In the genomic region with DNA sequence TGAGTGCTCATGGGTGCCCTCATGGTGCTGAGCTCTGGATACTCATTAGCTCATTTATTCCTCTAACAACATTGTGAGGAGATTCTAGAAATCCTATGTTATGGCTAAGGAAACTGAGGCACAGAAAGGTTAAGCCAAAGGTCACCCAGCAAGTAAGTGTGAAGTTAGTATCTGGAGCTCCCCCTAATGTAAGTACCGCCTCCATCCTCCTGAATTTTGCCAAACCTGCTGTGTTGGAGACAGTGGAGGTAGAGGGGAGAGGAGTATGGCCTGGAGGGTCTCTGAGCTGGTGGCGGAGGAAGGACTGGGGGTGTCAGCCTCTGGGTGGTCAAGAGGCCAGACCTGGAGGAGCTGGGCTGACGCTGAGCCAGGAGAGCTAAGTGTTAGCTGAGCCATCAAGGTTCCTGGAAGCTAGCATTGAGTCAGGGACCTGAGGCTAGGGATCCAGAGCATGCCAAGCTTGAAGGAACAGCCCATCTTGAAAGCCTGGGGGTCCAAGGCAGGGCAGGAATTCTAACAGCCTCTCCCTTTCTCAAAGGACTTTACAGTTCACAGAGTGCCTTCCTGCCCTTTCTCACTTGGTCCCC, we compare ENCODE assay signal across 9 cellular contexts.
A peak's percentile ranks its signal among the peaks of the same experiment; 100 is the strongest.
DNase-seq lines count a peak whose midpoint lies in the region; ATAC-seq and TF ChIP-seq lines count a peak whose summit lies in the region.
"Had no signal": no experiment of that assay in that cellular context is flagged by ENCODE, and none has a peak within 500 bp of the region (broad histone marks: within the 10 kb centered on the region; RNA-seq: fewer than 3 reads in every experiment).

No MANE protein-coding gene starts in this region.

- ATAC-seq in GM19395 (IDR thresholded peaks at IDR 0.05; ENCODE audit: unreplicated experiment), result peak; percentile 0
- peak; percentile 4 to 22 (median 16) for ATAC-seq in T-cell (replicated peaks in 1 of 4)
- peak; percentile 1 for ATAC-seq in stimulated activated effector memory CD8-positive, alpha-beta T cell treated with anti-CD3 and anti-CD28 coated beads, Interleukin-12 subunit alpha, Interleukin-12 subunit beta, amount 100 ng/mL, for 72 hours
- no peak for ATAC-seq in GM18502 (IDR thresholded peaks at IDR 0.05; ENCODE audit: poor library complexity, unreplicated experiment)

- no peaks in the 10 kb centered on the region for H3K27me3 Mint-ChIP-seq in T-cell

- DNase-seq in T-cell, result peak in 1 of 34 experiments; percentile 13
- DNase-seq in esophagus squamous epithelium (lab: John Stamatoyannopoulos, UW), result no peak
- DNase-seq in stimulated activated effector memory CD8-positive, alpha-beta T cell treated with anti-CD3 and anti-CD28 coated beads, Interleukin-12 subunit alpha, Interleukin-12 subunit beta, amount 100 ng/mL, for 72 hours (ENCODE audit: low spot score in 2 of 2), result no peak
- no peak for DNase-seq in DMS53 (lab: John Stamatoyannopoulos, UW)
- DNase-seq in GF-D8 (lab: John Stamatoyannopoulos, UW), result no peak
- no peak for DNase-seq in ecto neural progenitor cell (ENCODE audit: low spot score)
- DNase-seq: foreskin melanocyte had no signal

- peaks cover 69 to 89% (median 80%) of the 10 kb centered on the region in 3 donors for H3K4me1 ChIP-seq in esophagus squamous epithelium

- H3K9me3 Mint-ChIP-seq in T-cell, result no peaks in the 10 kb centered on the region
- H3K9me3 Mint-ChIP-seq in stimulated activated effector memory CD8-positive, alpha-beta T cell treated with anti-CD3 and anti-CD28 coated beads, Interleukin-12 subunit alpha, Interleukin-12 subunit beta, amount 100 ng/mL, for 72 hours, result no peaks in the 10 kb centered on the region

- no peak overlapping the region for H3K4me3 ChIP-seq in esophagus squamous epithelium

- peak overlapping the region; percentile 82 to 92 (median 87) for H3K27ac ChIP-seq in esophagus squamous epithelium

- POLR2A ChIA-PET in T-cell (lab: Charles Lee), result interaction anchor here in 1 of 2 donors (1.2 kb wide), 1 partner anchor 58 kb away, joined by 4 read pairs; no protein-coding TSS in a partner anchor

- H3K27ac Mint-ChIP-seq in T-cell, result peak overlapping the region; percentile 98 to 99
- H3K27ac Mint-ChIP-seq in stimulated activated effector memory CD8-positive, alpha-beta T cell treated with anti-CD3 and anti-CD28 coated beads, Interleukin-12 subunit alpha, Interleukin-12 subunit beta, amount 100 ng/mL, for 72 hours, result peak overlapping the region; percentile 87

- intact Hi-C loops in esophagus squamous epithelium (cut with DNase I), result no loop called here

- peaks cover 74 to 89% (median 81%) of the 10 kb centered on the region in 3 donors for H3K4me1 Mint-ChIP-seq in T-cell
- H3K4me1 Mint-ChIP-seq in stimulated activated effector memory CD8-positive, alpha-beta T cell treated with anti-CD3 and anti-CD28 coated beads, Interleukin-12 subunit alpha, Interleukin-12 subunit beta, amount 100 ng/mL, for 72 hours, result peaks cover 94% of the 10 kb centered on the region

- H3K4me3 Mint-ChIP-seq in T-cell, result peak overlapping the region; percentile 52 to 81 (median 62)
- H3K4me3 Mint-ChIP-seq in stimulated activated effector memory CD8-positive, alpha-beta T cell treated with anti-CD3 and anti-CD28 coated beads, Interleukin-12 subunit alpha, Interleukin-12 subunit beta, amount 100 ng/mL, for 72 hours, result peak overlapping the region; percentile 71

- H3K36me3 Mint-ChIP-seq in T-cell, result peaks cover 6% of the 10 kb centered on the region
- peaks cover 49% of the 10 kb centered on the region for H3K36me3 Mint-ChIP-seq in stimulated activated effector memory CD8-positive, alpha-beta T cell treated with anti-CD3 and anti-CD28 coated beads, Interleukin-12 subunit alpha, Interleukin-12 subunit beta, amount 100 ng/mL, for 72 hours

- 73 to 79% methylated on average over 3 of the region's 3 CpGs for WGBS in esophagus squamous epithelium, 2 donors

- no peaks in the 10 kb centered on the region for H3K9me3 ChIP-seq in esophagus squamous epithelium

- no peak for TF ChIP-seq POLR2A in esophagus squamous epithelium (IDR thresholded peaks at IDR 0.05)

- CTCF ChIA-PET in T-cell (lab: Charles Lee), result interaction anchor here (0.8 to 2.8 kb wide), 13 partner anchors 9 to 303 kb away, joined by 3 to 12 read pairs (median 4); partner anchors contain the start of genes ALAD (in 1 of the 2), C9orf43 (in 1 of the 2), CDC26 (in 1 of the 2) and POLE3 (in 1 of the 2)

- peaks cover under 1 to 4% (median under 1%) of the 10 kb centered on the region in 3 donors for H3K36me3 ChIP-seq in esophagus squamous epithelium

- H3K27me3 ChIP-seq in esophagus squamous epithelium, result no peaks in the 10 kb centered on the region

- TF ChIP-seq CTCF in esophagus squamous epithelium (IDR thresholded peaks at IDR 0.05), result no peak
